In genomic region chrX:16123222-16123786, GRCh38 we compare ENCODE assay signal across 8 cellular contexts. TPM values are rescaled to one million over a fixed set of nuclear protein-coding genes. Genes with fewer than 3 reads are reported as not detected.
DNase-seq lines count a peak whose midpoint lies in the region; ATAC-seq and TF ChIP-seq lines count a peak whose summit lies in the region.

TSS of gene GRPR (plus strand) at chrX:16123565. CDS start at chrX:16123954, 389 bp downstream.

- H3K4me1 ChIP-seq in Karpas-422 (ENCODE audit: low read length) (peaks cover 39% of the 10 kb centered on the region), Peyer's patch (no peaks in the 10 kb centered on the region), neutrophil (ENCODE audit: control insufficient read depth in 1 of 2, insufficient read depth in 1 of 2, low read depth in 1 of 2, low read length in 1 of 2) (peaks cover 0 to 4% of the 10 kb centered on the region in 2 experiments)

- peak; percentile 57 for ATAC-seq in GM21737 (IDR thresholded peaks at IDR 0.05; ENCODE audit: unreplicated experiment)

- no peaks in the 10 kb centered on the region for H4K20me1 ChIP-seq in Karpas-422 (ENCODE audit: insufficient read depth, low read depth, low read length)

- DNase-seq in DMS53 treated with DMSO at 0.1 percent for 48 hours (lab: John Stamatoyannopoulos, UW; ENCODE audit: unreplicated experiment) (peak; percentile 81), Karpas-422 (peak; percentile 95), Peyer's patch (peak; percentile 64 to 89 (median 78)), foreskin fibroblast (peak; percentile 73 to 88), superior temporal gyrus (ENCODE audit: extremely low spot score) (peak; percentile 77)
- peak; percentile 3 to 27 for DNase-seq in activated T-helper 1 cell treated with anti-CD3 and anti-CD28 coated beads, Interleukin-2, amount 50 U/mL, for 16 hours (ENCODE audit: low read depth in 1 of 2, low spot score in 1 of 2)

- H3K9me2 ChIP-seq in Karpas-422 (replicated peaks; ENCODE audit: insufficient read depth, low read length) = no peaks in the 10 kb centered on the region

- H3K27ac ChIP-seq in Karpas-422 (ENCODE audit: low read length) (no peak within 1 kb of the TSS), Peyer's patch (no peak within 1 kb of the TSS), neutrophil (no peak within 1 kb of the TSS)

- no peak within 1 kb of the TSS for H3K9ac ChIP-seq in Karpas-422 (ENCODE audit: low read length)

- H3K4me2 ChIP-seq in Karpas-422 (ENCODE audit: low read depth, low read length, poor library complexity, severe bottlenecking) = no peak within 1 kb of the TSS

- no peak within 1 kb of the TSS for H3K4me3 ChIP-seq in Karpas-422 (ENCODE audit: low read length)
- no peak within 1 kb of the TSS for H3K4me3 ChIP-seq in Peyer's patch
- no peak within 1 kb of the TSS for H3K4me3 ChIP-seq in foreskin fibroblast (ENCODE audit: low read depth in 1 of 2, low read length in 2 of 2)
- no peak within 1 kb of the TSS for H3K4me3 ChIP-seq in neutrophil (ENCODE audit: low read depth in 1 of 2, low read length in 1 of 2)

- H2AFZ ChIP-seq in Karpas-422 (ENCODE audit: low read length) = no peak within 1 kb of the TSS

- no peaks in the 10 kb centered on the region for H3K79me2 ChIP-seq in Karpas-422 (ENCODE audit: low read length)

- no peaks in the 10 kb centered on the region for H3K27me3 ChIP-seq in Karpas-422 (ENCODE audit: low read length)
- H3K27me3 ChIP-seq in Peyer's patch = no peaks in the 10 kb centered on the region
- peaks cover 5% of the 10 kb centered on the region for H3K27me3 ChIP-seq in neutrophil

- H3K9me3 ChIP-seq in Karpas-422 (ENCODE audit: low read length) (no peaks in the 10 kb centered on the region), Peyer's patch (no peaks in the 10 kb centered on the region), neutrophil (no peaks in the 10 kb centered on the region)

- H3K36me3 ChIP-seq in Karpas-422 (ENCODE audit: insufficient read depth, low read length) = no peaks in the 10 kb centered on the region
- H3K36me3 ChIP-seq in Peyer's patch = no peaks in the 10 kb centered on the region
- no peaks in the 10 kb centered on the region for H3K36me3 ChIP-seq in neutrophil

- TF ChIP-seq POLR2A in Peyer's patch (IDR thresholded peaks at IDR 0.05) = no peak

- TF ChIP-seq CTCF in Peyer's patch (IDR thresholded peaks at IDR 0.05) (peak; percentile 46 to 64 (median 57)), foreskin fibroblast (IDR thresholded peaks at IDR 0.05; ENCODE audit: low read depth, low read length) (peak; percentile 64), neutrophil (IDR thresholded peaks at IDR 0.05) (peak; percentile 59)

RNA-seq across cellular contexts. Expression of gene GRPR, which starts in this region (rescaled TPM):
- 0.45 TPM in 1 of 2 replicates, not detected in the other for total RNA-seq in Karpas-422 (2014; rRNA removed; shearing (Covaris generic); ENCODE audit: low replicate concordance)
- total RNA-seq in Peyer's patch = not detected

Comparison
In these comparisons a context has a peak if more than half of its experiments do, and no peak if none do; other contexts are left out.
1. Peak in DNase-seq in Karpas-422; RNA of the gene not detected or under 1 TPM.
2. Peak in DNase-seq in Peyer's patch; RNA of the gene not detected or under 1 TPM.
3. DNase-seq: peak in every context shown above with its lines; median percentile 95 in Karpas-422; 81 in DMS53 treated with DMSO at 0.1 percent for 48 hours; 80 in foreskin fibroblast; 78 in Peyer's patch; 77 in superior temporal gyrus; 15 in activated T-helper 1 cell treated with anti-CD3 and anti-CD28 coated beads, Interleukin-2, amount 50 U/mL, for 16 hours.